In genomic region chr12:52658196-52658595, GRCh38 we compare ENCODE assay signal across 32 cellular contexts. TPM values are rescaled to one million over a fixed set of nuclear protein-coding genes. Genes with fewer than 3 reads are reported as not detected.
"Had no signal": no experiment of that assay in that cellular context is flagged by ENCODE, and none has a peak within 500 bp of the region (broad histone marks: within the 10 kb centered on the region; RNA-seq: fewer than 3 reads in every experiment).

No MANE protein-coding gene starts in this region.

- H3K4me3 ChIP-seq: Peyer's patch, SJCRH30, SK-N-MC had no signal

- ATAC-seq: activated CD8-positive, alpha-beta T cell treated with anti-CD3 and anti-CD28 coated beads, Interleukin-2, amount 10 ng/mL, durations not matched to agents 7 days and 5 days; activated naive CD8-positive, alpha-beta T cell treated with anti-CD3 and anti-CD28 coated beads, Interleukin-2, amount 50 U/mL, for 24 hours; PC-3; Right ventricle myocardium inferior had no signal

- H3K27me3 ChIP-seq: Peyer's patch had no signal

- H3K9me3 Mint-ChIP-seq: activated CD4-positive, alpha-beta T cell treated with anti-CD3 and anti-CD28 coated beads, Interleukin-2, amount 10 ng/mL, durations not matched to agents 24 days and 14 days; activated naive CD4-positive, alpha-beta T cell treated with anti-CD3 and anti-CD28 coated beads, Interleukin-2, amount 10 ng/mL, durations not matched to agents 7 days and 5 days; activated naive CD8-positive, alpha-beta T cell treated with anti-CD3 and anti-CD28 coated beads, Interleukin-2, amount 50 U/mL, for 24 hours had no signal

- H3K27ac Mint-ChIP-seq: activated CD4-positive, alpha-beta T cell treated with anti-CD3 and anti-CD28 coated beads, Interleukin-2, amount 10 ng/mL, durations not matched to agents 24 days and 14 days; activated CD8-positive, alpha-beta T cell treated with anti-CD3 and anti-CD28 coated beads, Interleukin-2, amount 10 ng/mL, durations not matched to agents 7 days and 5 days; activated naive CD4-positive, alpha-beta T cell treated with anti-CD3 and anti-CD28 coated beads, Interleukin-2, amount 10 ng/mL, durations not matched to agents 7 days and 5 days; activated naive CD8-positive, alpha-beta T cell; activated naive CD8-positive, alpha-beta T cell treated with anti-CD3 and anti-CD28 coated beads, Interleukin-2, amount 50 U/mL, for 24 hours had no signal

- H3K36me3 ChIP-seq: brain microvascular endothelial cell, Peyer's patch, SJCRH30 had no signal

- H3K4me1 ChIP-seq: Peyer's patch, SJCRH30 had no signal

- H3K27me3 Mint-ChIP-seq: activated naive CD8-positive, alpha-beta T cell; activated naive CD8-positive, alpha-beta T cell treated with anti-CD3 and anti-CD28 coated beads, Interleukin-2, amount 50 U/mL, for 24 hours had no signal

- H3K36me3 Mint-ChIP-seq: activated naive CD4-positive, alpha-beta T cell treated with anti-CD3 and anti-CD28 coated beads, Interleukin-2, amount 10 ng/mL, durations not matched to agents 7 days and 5 days had no signal

- H3K27ac ChIP-seq: brain microvascular endothelial cell, Peyer's patch, RWPE1, SJCRH30, SK-N-MC had no signal

- DNase-seq: activated CD4-positive, alpha-beta T cell treated with anti-CD3 and anti-CD28 coated beads, Interleukin-2, amount 10 ng/mL, durations not matched to agents 24 days and 14 days; activated CD4-positive, alpha-beta T cell treated with anti-CD3 and anti-CD28 coated beads, Interleukin-2, amount 50 U/mL, for 4 hours; activated CD8-positive, alpha-beta memory T cell treated with anti-CD3 and anti-CD28 coated beads, Interleukin-2, amount 50 U/mL, for 4 hours; activated CD8-positive, alpha-beta T cell treated with anti-CD3 and anti-CD28 coated beads, Interleukin-2, amount 10 ng/mL, durations not matched to agents 7 days and 5 days; activated effector memory CD4-positive, alpha-beta T cell treated with Interleukin-2 at 50 U/mL for 16 hours; activated naive CD4-positive, alpha-beta T cell treated with anti-CD3 and anti-CD28 coated beads, Interleukin-2, amount 10 ng/mL, durations not matched to agents 7 days and 5 days; activated naive CD8-positive, alpha-beta T cell treated with anti-CD3 and anti-CD28 coated beads, Interleukin-2, amount 50 U/mL, for 24 hours; activated T-cell treated with anti-CD3 and anti-CD28 coated beads, Interleukin-2, amount 50 U/mL, for 48 hours; anterior cingulate cortex; brain microvascular endothelial cell; central memory CD4-positive, alpha-beta T cell; Karpas-422; KBM-7; NCI-H1105; NCI-H1417 treated with DMSO at 0.1 percent for 48 hours; NCI-H1930; NCI-H2081 treated with DMSO at 0.1 percent for 48 hours; NCI-H345; NCI-H524 treated with DMSO at 0.1 percent for 48 hours; PC-3; Peyer's patch; SJCRH30; T1000 had no signal

- H3K9me3 ChIP-seq: Peyer's patch, SJCRH30 had no signal

- H3K4me3 Mint-ChIP-seq: activated CD4-positive, alpha-beta T cell treated with anti-CD3 and anti-CD28 coated beads, Interleukin-2, amount 10 ng/mL, durations not matched to agents 24 days and 14 days; activated CD8-positive, alpha-beta T cell treated with anti-CD3 and anti-CD28 coated beads, Interleukin-2, amount 10 ng/mL, durations not matched to agents 7 days and 5 days; activated naive CD4-positive, alpha-beta T cell treated with anti-CD3 and anti-CD28 coated beads, Interleukin-2, amount 10 ng/mL, durations not matched to agents 7 days and 5 days; activated naive CD8-positive, alpha-beta T cell; activated naive CD8-positive, alpha-beta T cell treated with anti-CD3 and anti-CD28 coated beads, Interleukin-2, amount 50 U/mL, for 24 hours had no signal

RNA-seq across cellular contexts. Expression of gene KRT2, which starts 6.2 kb away (rescaled TPM):
- total RNA-seq: activated CD4-positive, alpha-beta T cell treated with anti-CD3 and anti-CD28 coated beads, Interleukin-2, amount 10 ng/mL, durations not matched to agents 24 days and 14 days; MCF 10A; NCI-H460; PC-3; Right ventricle myocardium inferior; SJCRH30 had no signal

RNA-seq across cellular contexts. Expression of gene KRT1, which starts 22.0 kb away (rescaled TPM):
- total RNA-seq: activated CD4-positive, alpha-beta T cell treated with anti-CD3 and anti-CD28 coated beads, Interleukin-2, amount 10 ng/mL, durations not matched to agents 24 days and 14 days; activated CD8-positive, alpha-beta T cell treated with anti-CD3 and anti-CD28 coated beads, Interleukin-2, amount 10 ng/mL, durations not matched to agents 7 days and 5 days; MCF 10A; NCI-H460; PC-3; Right ventricle myocardium inferior; SJCRH30 had no signal

RNA-seq across cellular contexts. Expression of gene KRT73, which starts 39.8 kb away (rescaled TPM):
- total RNA-seq: activated CD4-positive, alpha-beta T cell treated with anti-CD3 and anti-CD28 coated beads, Interleukin-2, amount 10 ng/mL, durations not matched to agents 24 days and 14 days; cerebellum; MCF 10A; NCI-H460; PC-3; Right ventricle myocardium inferior; SJCRH30 had no signal

RNA-seq across cellular contexts. Expression of gene KRT77, which starts 45.1 kb away (rescaled TPM):
- total RNA-seq: activated CD4-positive, alpha-beta T cell treated with anti-CD3 and anti-CD28 coated beads, Interleukin-2, amount 10 ng/mL, durations not matched to agents 24 days and 14 days; activated CD8-positive, alpha-beta T cell treated with anti-CD3 and anti-CD28 coated beads, Interleukin-2, amount 10 ng/mL, durations not matched to agents 7 days and 5 days; MCF 10A; NCI-H460; PC-3; Peyer's patch; Right ventricle myocardium inferior; SJCRH30; T-helper 1 cell treated with Interleukin-12 subunit alpha and Interleukin-12 subunit beta and Interleukin-4 antibody, amounts not matched to agents 30 ng/mL and 1 ng/mL, for 36 hours; T-helper 2 cell treated with Interferon-gamma antibody and Interleukin-4, amounts not matched to agents 100 ng/mL and 5 ng/mL, for 36 hours had no signal

RNA-seq across cellular contexts. Expression of gene KRT72, which starts 56.9 kb away (rescaled TPM):
- total RNA-seq: cerebellum, MCF 10A, NCI-H460, PC-3, Right ventricle myocardium inferior, SJCRH30 had no signal
